ENCODE assay signal across 18 cellular contexts in genomic region chr9:83185517-83186192, GRCh38.
DNase-seq lines count a peak whose midpoint lies in the region; ATAC-seq and TF ChIP-seq lines count a peak whose summit lies in the region.
"Had no signal": no experiment of that assay in that cellular context is flagged by ENCODE, and none has a peak within 500 bp of the region (broad histone marks: within the 10 kb centered on the region; RNA-seq: fewer than 3 reads in every experiment).

No MANE protein-coding gene starts in this region.

- no peaks in the 10 kb centered on the region for H3K36me3 Mint-ChIP-seq in endodermal cell (ENCODE audit: low read depth)

- no peak overlapping the region for H3K4me3 Mint-ChIP-seq in endodermal cell

- H3K27ac ChIP-seq in endodermal cell (ENCODE audit: low read depth, low read length) = no peak overlapping the region
- no peak overlapping the region for H3K27ac ChIP-seq in iPS-18a (ENCODE audit: low read length)
- no peak overlapping the region for H3K27ac ChIP-seq in substantia nigra (ENCODE audit: low read depth, low read length, poor library complexity, severe bottlenecking)
- H3K27ac ChIP-seq: A549, C4-2B, SJCRH30 had no signal

- H3K27ac Mint-ChIP-seq in endodermal cell = no peak overlapping the region

- no peaks in the 10 kb centered on the region for H3K36me3 ChIP-seq in endodermal cell (ENCODE audit: control insufficient read depth, insufficient read depth, low read length)
- no peaks in the 10 kb centered on the region for H3K36me3 ChIP-seq in iPS-18a (ENCODE audit: control insufficient read depth, low read depth, low read length)
- H3K36me3 ChIP-seq: SJCRH30 had no signal

- no peak for TF ChIP-seq CTCF in endodermal cell (conservative IDR thresholded peaks at IDR 0.05)
- no peak for TF ChIP-seq CTCF in GM13976 (IDR thresholded peaks at IDR 0.05; ENCODE audit: borderline replicate concordance, control extremely low read depth, extremely low read depth, insufficient read depth, missing control alignments)

- H3K9me3 ChIP-seq in endodermal cell (ENCODE audit: control insufficient read depth, low read length) = no peaks in the 10 kb centered on the region
- no peaks in the 10 kb centered on the region for H3K9me3 ChIP-seq in iPS-18a (ENCODE audit: control insufficient read depth, low read depth, low read length)
- H3K9me3 ChIP-seq: A549, SJCRH30 had no signal

- in situ Hi-C loops in GM13976 (cut with MboI; ENCODE audit: low sequenced_read_pairs, unreplicated experiment) = no loop called here

- H3K9me3 Mint-ChIP-seq in endodermal cell = no peaks in the 10 kb centered on the region

- H3K4me3 ChIP-seq in endodermal cell (ENCODE audit: low read length) (no peak overlapping the region), iPS-18a (ENCODE audit: low read length) (peak overlapping the region; percentile 23)
- H3K4me3 ChIP-seq: A549, SJCRH30 had no signal

- H3K27me3 Mint-ChIP-seq in endodermal cell (ENCODE audit: insufficient read depth) = peaks cover 5% of the 10 kb centered on the region

- peaks cover 12% of the 10 kb centered on the region for H3K4me1 Mint-ChIP-seq in endodermal cell

- WGBS in endodermal cell (ENCODE audit: insufficient coverage in 1 of 2, insufficient read length in 1 of 2), 2 experiments = 23 to 39% methylated on average over 7 to 8 of the region's 8 CpGs

- ATAC-seq in HG03442 (IDR thresholded peaks at IDR 0.05; ENCODE audit: unreplicated experiment) = no peak
- ATAC-seq: A549 had no signal

- peaks cover 8% of the 10 kb centered on the region for H3K4me1 ChIP-seq in endodermal cell (ENCODE audit: control insufficient read depth, insufficient read depth, low read length)
- H3K4me1 ChIP-seq in iPS-18a (ENCODE audit: control insufficient read depth, low read depth, low read length) = peaks cover 11% of the 10 kb centered on the region
- H3K4me1 ChIP-seq: A549, SJCRH30 had no signal

- H3K9ac ChIP-seq in endodermal cell (ENCODE audit: extremely low read depth, low read length, poor library complexity, severe bottlenecking) = no peak overlapping the region
- no peak overlapping the region for H3K9ac ChIP-seq in iPS-18a (ENCODE audit: low read length)

- peaks cover 15% of the 10 kb centered on the region for H3K27me3 ChIP-seq in endodermal cell (ENCODE audit: control insufficient read depth, insufficient read depth, low read length, poor library complexity, severe bottlenecking)
- no peaks in the 10 kb centered on the region for H3K27me3 ChIP-seq in iPS-18a (ENCODE audit: control insufficient read depth, insufficient read depth, low read length)
- H3K27me3 ChIP-seq: SJCRH30 had no signal

- DNase-seq in ELF-1 (ENCODE audit: low read depth, low spot score) (peak; percentile 14), NCI-H69 (lab: John Stamatoyannopoulos, UW) (peak; percentile 28), endodermal cell (peak; percentile 66), GM13976 (ENCODE audit: low spot score) (no peak), substantia nigra (lab: John Stamatoyannopoulos, UW) (no peak)
- no peak for DNase-seq in activated naive CD4-positive, alpha-beta T cell (lab: John Stamatoyannopoulos, UW)
- DNase-seq: EL, Karpas-422, NCI-H1105 treated with DMSO at 0.1 percent for 48 hours, NCI-H187 treated with DMSO at 0.1 percent for 48 hours, NCI-H2171, NCI-H446 treated with DMSO at 0.1 percent for 48 hours, NCI-H774, SJCRH30 had no signal

Comparison
In these comparisons a context has a peak if more than half of its experiments do, and no peak if none do; other contexts are left out.
1. DNase-seq: peak in ELF-1 (single experiment), NCI-H69 (single experiment) and endodermal cell (single experiment); none in activated naive CD4-positive, alpha-beta T cell (0 of 4), GM13976 (single experiment) and substantia nigra (0 of 49).